ENCODE assay signal across 1 cellular context in genomic region chr9:114342755-114343440, GRCh38.
TF ChIP-seq lines count a peak whose summit lies in the region.

No MANE protein-coding gene starts in this region.

TF ChIP-seq in HepG2, 621 proteins besides CTCF, POLR2A, EP300 and RAD21:
- TF ChIP-seq ZBTB14 (CRISPR knock-in tag; IDR thresholded peaks at IDR 0.05) = no peak
- TF ChIP-seq ZNF768 (CRISPR knock-in tag; IDR thresholded peaks at IDR 0.05) = peak; percentile 35; the same call in 1 of the 2 replicates
- 0 out of 2 replicates have a peak, but pooled peaks have one; percentile 7 for TF ChIP-seq ZNF629 (CRISPR knock-in tag; conservative IDR thresholded peaks at IDR 0.05)
- TF ChIP-seq SETDB1 (CRISPR knock-in tag; IDR thresholded peaks at IDR 0.05; ENCODE audit: borderline replicate concordance) = no peak
- no peak for TF ChIP-seq MXI1 (IDR thresholded peaks at IDR 0.05; ENCODE audit: borderline replicate concordance, low read depth, low read length)
- TF ChIP-seq ZHX1 (CRISPR knock-in tag; IDR thresholded peaks at IDR 0.05; ENCODE audit: low read depth) = no peak
- no peak for TF ChIP-seq DBP (CRISPR knock-in tag; IDR thresholded peaks at IDR 0.05; ENCODE audit: not compliant biosample characterization)
- no peak for TF ChIP-seq ZNF709 (CRISPR knock-in tag; IDR thresholded peaks at IDR 0.05)
- no peak for TF ChIP-seq ZNF124 (CRISPR knock-in tag; IDR thresholded peaks at IDR 0.05)
- TF ChIP-seq ZNF280B (CRISPR knock-in tag; IDR thresholded peaks at IDR 0.05; ENCODE audit: borderline replicate concordance) = no peak
- TF ChIP-seq AGO1 (IDR thresholded peaks at IDR 0.05; ENCODE audit: low read depth, low read length, poor library complexity, severe bottlenecking) = no peak
- TF ChIP-seq PLSCR1 (CRISPR knock-in tag; IDR thresholded peaks at IDR 0.05; ENCODE audit: borderline replicate concordance) = no peak
- no peak for TF ChIP-seq ZNF382 (CRISPR knock-in tag; IDR thresholded peaks at IDR 0.05; ENCODE audit: borderline replicate concordance)
